In genomic region chr5:107743357-107744000, GRCh38 we compare ENCODE assay signal across 19 cellular contexts.
DNase-seq lines count a peak whose midpoint lies in the region; FAIRE-seq and TF ChIP-seq lines count a peak whose summit lies in the region.
"Had no signal": no experiment of that assay in that cellular context is flagged by ENCODE, and none has a peak within 500 bp of the region (broad histone marks: within the 10 kb centered on the region; RNA-seq: fewer than 3 reads in every experiment).

No MANE protein-coding gene starts in this region.

- no peaks in the 10 kb centered on the region for H3K36me3 Mint-ChIP-seq in chondrocyte (ENCODE audit: low read depth)
- H3K36me3 Mint-ChIP-seq: immature natural killer cell had no signal

- H3K36me3 ChIP-seq in MG63 (no peaks in the 10 kb centered on the region), transverse colon (no peaks in the 10 kb centered on the region)
- H3K36me3 ChIP-seq: BLaER1, cardiac muscle cell had no signal

- H3K9me3 ChIP-seq in MG63 (peaks cover 6% of the 10 kb centered on the region; the same call in 1 of the 2 replicates), transverse colon (no peaks in the 10 kb centered on the region)
- H3K9me3 ChIP-seq: BLaER1 had no signal

- H3K9me3 Mint-ChIP-seq in chondrocyte (ENCODE audit: low read depth) = peaks cover 8% of the 10 kb centered on the region
- H3K9me3 Mint-ChIP-seq: activated T-helper 1 cell treated with anti-CD3 and anti-CD28 coated beads, Interleukin-12 subunit alpha, Interleukin-12 subunit beta, Interleukin-2, Interleukin-4 antibody, amounts not matched to agents 30 ng/mL and 10 ng/mL and 1 ng/mL, durations not matched to agents 14 hours and 24 hours and 36 hours; immature natural killer cell had no signal

- 64 to 67% methylated on average over 3 of the region's 3 CpGs for WGBS in transverse colon (ENCODE audit: low coverage in 1 of 2), 2 donors

- DNase-seq in AG20443 (ENCODE audit: low spot score) = peak; percentile 72
- peak; percentile 75 for DNase-seq in MG63
- DNase-seq in chondrocyte (ENCODE audit: low spot score) = no peak
- DNase-seq in kidney glomerular epithelial cell (lab: John Stamatoyannopoulos, UW) = peak; percentile 65
- no peak for DNase-seq in NCI-H1694 (lab: John Stamatoyannopoulos, UW)
- no peak for DNase-seq in GM19239 (ENCODE audit: insufficient read length, low spot score)
- no peak for DNase-seq in activated CD4-positive, alpha-beta T cell treated with anti-CD3 and anti-CD28 coated beads for 4 hours
- no peak for DNase-seq in transverse colon
- DNase-seq: activated CD4-positive, alpha-beta T cell treated with anti-CD3 and anti-CD28 coated beads for 48 hours; GDM1; immature natural killer cell; NCI-H2081 treated with DMSO at 0.1 percent for 48 hours; retina; stimulated activated CD4-positive, alpha-beta T cell treated with anti-CD3 and anti-CD28 coated beads, Interleukin-4, amount 100 ng/mL, for 4 hours; stimulated activated naive CD8-positive, alpha-beta T cell treated with anti-CD3 and anti-CD28 coated beads, Interleukin-15, Interleukin-2, amounts not matched to agents 100 U/mL and 50 U/mL, for 24 hours had no signal

- no peak for TF ChIP-seq CTCF in chondrocyte (IDR thresholded peaks at IDR 0.05)
- no peak for TF ChIP-seq CTCF in transverse colon (IDR thresholded peaks at IDR 0.05)

- no peaks in the 10 kb centered on the region for H3K27me3 Mint-ChIP-seq in chondrocyte (ENCODE audit: low read depth)

- intact Hi-C loops in transverse colon (cut with DNase I; ENCODE audit: low total_unique reads) = no loop called here

- FAIRE-seq in GM19239 (lab: Jason Lieb, UNC) = no peak
- FAIRE-seq: K562 had no signal

- no peak for TF ChIP-seq POLR2A in transverse colon (IDR thresholded peaks at IDR 0.05)

- in situ Hi-C loops in transverse colon (cut with MboI; ENCODE audit: low pct_ligation_motif_present in 1 of 4, low pct_unique_long_range_greater_than_20kb in 1 of 4, low sequenced_read_pairs in 3 of 4) = no loop called here

- no peak overlapping the region for H3K27ac ChIP-seq in transverse colon
- H3K27ac ChIP-seq: BLaER1, cardiac muscle cell had no signal

- H3K4me3 ChIP-seq in MG63 = no peak overlapping the region
- no peak overlapping the region for H3K4me3 ChIP-seq in transverse colon
- H3K4me3 ChIP-seq: BLaER1, cardiac muscle cell, K562 had no signal

- peak overlapping the region; percentile 4 for H3K27ac Mint-ChIP-seq in chondrocyte (ENCODE audit: unreplicated experiment)
- H3K27ac Mint-ChIP-seq: activated T-helper 1 cell treated with anti-CD3 and anti-CD28 coated beads, Interleukin-12 subunit alpha, Interleukin-12 subunit beta, Interleukin-2, Interleukin-4 antibody, amounts not matched to agents 30 ng/mL and 10 ng/mL and 1 ng/mL, durations not matched to agents 14 hours and 24 hours and 36 hours; immature natural killer cell had no signal

- no peak overlapping the region for H3K4me3 Mint-ChIP-seq in chondrocyte (ENCODE audit: unreplicated experiment)
- H3K4me3 Mint-ChIP-seq: activated T-helper 1 cell treated with anti-CD3 and anti-CD28 coated beads, Interleukin-12 subunit alpha, Interleukin-12 subunit beta, Interleukin-2, Interleukin-4 antibody, amounts not matched to agents 30 ng/mL and 10 ng/mL and 1 ng/mL, durations not matched to agents 14 hours and 24 hours and 36 hours; immature natural killer cell had no signal

- H3K4me1 Mint-ChIP-seq in chondrocyte (ENCODE audit: low read depth) = peaks cover 19% of the 10 kb centered on the region
- H3K4me1 Mint-ChIP-seq: immature natural killer cell had no signal

- H3K27me3 ChIP-seq in MG63 (no peaks in the 10 kb centered on the region), transverse colon (no peaks in the 10 kb centered on the region)
- H3K27me3 ChIP-seq: BLaER1 had no signal

- TF ChIP-seq EP300 in transverse colon (IDR thresholded peaks at IDR 0.05; ENCODE audit: low read depth) = no peak

- no peaks in the 10 kb centered on the region for H3K4me1 ChIP-seq in transverse colon
- H3K4me1 ChIP-seq: BLaER1 had no signal

Comparison
In these comparisons a context has a peak if more than half of its experiments do, and no peak if none do; other contexts are left out.
1. DNase-seq: peak in AG20443 (single experiment), MG63 (single experiment) and kidney glomerular epithelial cell (single experiment); none in chondrocyte (single experiment), NCI-H1694 (single experiment), GM19239 (single experiment), activated CD4-positive, alpha-beta T cell treated with anti-CD3 and anti-CD28 coated beads for 4 hours (0 of 2) and transverse colon (single experiment).